8 cellular contexts compared by ENCODE assay signal in genomic region chr3:122383915-122384697, GRCh38. TPM values are rescaled to one million over a fixed set of nuclear protein-coding genes. Genes with fewer than 3 reads are reported as not detected.
DNase-seq lines count a peak whose midpoint lies in the region; ATAC-seq, FAIRE-seq and TF ChIP-seq lines count a peak whose summit lies in the region.

FAM162A (plus strand) TSS chr3:122384182; CDS start chr3:122384266, 84 bp downstream.

- H3K27me3 ChIP-seq in BJ (ENCODE audit: control insufficient read depth, insufficient read depth, low read length) = no peaks in the 10 kb centered on the region

- intact Hi-C loops in left colon (cut with DNase I, micrococcal nuclease) = no loop called here

- CTCF ChIA-PET in BJ (lab: Yijun Ruan, JAX) = interaction anchor here (0.6 to 3.3 kb wide), 3 partner anchors 9 to 296 kb away, joined by 4 to 32 read pairs (median 5); no protein-coding TSS in a partner anchor

- FAIRE-seq in GM19239 (lab: Jason Lieb, UNC) = peak; percentile 96

- POLR2A ChIA-PET in BJ (lab: Charles Lee) = interaction anchor here (0.6 kb wide), 2 partner anchors 9 to 489 kb away, joined by 4 to 7 read pairs; no protein-coding TSS in a partner anchor

- peak; percentile 88 for ATAC-seq in HG03457 (IDR thresholded peaks at IDR 0.05; ENCODE audit: unreplicated experiment)
- peak; percentile 89 for ATAC-seq in left colon

- H3K4me3 ChIP-seq in BJ (ENCODE audit: low read depth, low read length) = peak within 1 kb of the TSS; percentile 68

- peak; percentile 61 for TF ChIP-seq CTCF in BJ (IDR thresholded peaks at IDR 0.05; ENCODE audit: insufficient read depth, low read depth, low read length)

- no peaks in the 10 kb centered on the region for H3K36me3 ChIP-seq in BJ (ENCODE audit: control insufficient read depth, insufficient read depth, low read length)

- peak; percentile 41 for DNase-seq in BJ (ENCODE audit: low read depth)
- DNase-seq in GM19239 (ENCODE audit: insufficient read length, low spot score) = peak; percentile 69
- peak; percentile 92 to 98 for DNase-seq in NCI-H524 (lab: John Stamatoyannopoulos, UW)
- DNase-seq in activated CD4-positive, alpha-beta T cell treated with anti-CD3 and anti-CD28 coated beads for 4 hours = peak; percentile 91
- peak; percentile 93 to 97 for DNase-seq in left colon
- DNase-seq in stimulated activated CD4-positive, alpha-beta T cell treated with anti-CD3 and anti-CD28 coated beads, Interleukin-2, amount 100 ng/mL, for 24 hours = peak; percentile 93 to 95

- peak within 1 kb of the TSS; percentile 90 for H3K27ac ChIP-seq in cingulate gyrus (ENCODE audit: low read depth, low read length)

RNA-seq across cellular contexts. Expression of gene FAM162A, which starts in this region (rescaled TPM):
- 23.9 and 50.8 TPM in 2 replicates for polyA plus RNA-seq in BJ (2011; rRNA removed)
- polyA minus RNA-seq in BJ (2011; rRNA and poly(A)+ RNA removed) = 2.8 and 3.5 TPM in 2 replicates
- 100 to 1,000 TPM; 207 to 212 TPM for total RNA-seq in left colon

Comparison
In these comparisons a context has a peak if more than half of its experiments do, and no peak if none do; other contexts are left out.
1. Peak in every context shown above with its lines: DNase-seq, ATAC-seq, H3K4me3 ChIP-seq and H3K27ac ChIP-seq.
2. DNase-seq: peak in every context shown above with its lines; median percentile 95 in NCI-H524; 95 in left colon; 94 in stimulated activated CD4-positive, alpha-beta T cell treated with anti-CD3 and anti-CD28 coated beads, Interleukin-2, amount 100 ng/mL, for 24 hours; 91 in activated CD4-positive, alpha-beta T cell treated with anti-CD3 and anti-CD28 coated beads for 4 hours; 69 in GM19239; 41 in BJ.